In genomic region chr20:46894971-46895905, GRCh38 we compare ENCODE assay signal across 1 cellular context.
TF ChIP-seq lines count a peak whose summit lies in the region.

No MANE protein-coding gene starts in this region.

TF ChIP-seq in H1, 55 proteins besides CTCF, POLR2A, EP300 and RAD21 (continued from another document):
- no peak for TF ChIP-seq HDAC2 (IDR thresholded peaks at IDR 0.05; ENCODE audit: borderline replicate concordance in 1 of 2, low read depth in 2 of 2, low read length in 2 of 2)
- no peak for TF ChIP-seq YY1 (IDR thresholded peaks at IDR 0.05; ENCODE audit: low read depth, low read length)
- TF ChIP-seq CHD2 (IDR thresholded peaks at IDR 0.05; ENCODE audit: low read length) = no peak
- TF ChIP-seq EGR1 (IDR thresholded peaks at IDR 0.05; ENCODE audit: borderline replicate concordance, low read depth, low read length) = no peak
- no peak for TF ChIP-seq CHD1 (IDR thresholded peaks at IDR 0.05; ENCODE audit: low read depth, low read length)
- no peak for TF ChIP-seq SIN3A (conservative IDR thresholded peaks at IDR 0.05 in 1 of 2, IDR thresholded peaks at IDR 0.05 in 1 of 2; ENCODE audit: low read depth in 1 of 2, low read length in 2 of 2)
- TF ChIP-seq TAF1 (IDR thresholded peaks at IDR 0.05; ENCODE audit: low read depth, low read length) = no peak
- TF ChIP-seq RNF2 (IDR thresholded peaks at IDR 0.05; ENCODE audit: borderline replicate concordance, low read depth, low read length, missing control alignments, poor library complexity, severe bottlenecking) = peak; percentile 51
- no peak for TF ChIP-seq RFX5 (IDR thresholded peaks at IDR 0.05; ENCODE audit: borderline replicate concordance, low read depth, low read length)
- no peak for TF ChIP-seq TCF12 (IDR thresholded peaks at IDR 0.05; ENCODE audit: low read depth, low read length)
- TF ChIP-seq EZH2 (IDR thresholded peaks at IDR 0.05; ENCODE audit: low read depth, low read length, severe bottlenecking) = peak; percentile 92
- peak; percentile 93 for TF ChIP-seq KDM4A (IDR thresholded peaks at IDR 0.05; ENCODE audit: low read depth, low read length, severe bottlenecking)
- no peak for TF ChIP-seq NRF1 (IDR thresholded peaks at IDR 0.05; ENCODE audit: low read depth, low read length)
- TF ChIP-seq RBBP5 (IDR thresholded peaks at IDR 0.05; ENCODE audit: borderline replicate concordance, low read depth, low read length) = 0 out of 2 replicates have a peak, but pooled peaks have one; percentile 11
- no peak for TF ChIP-seq SP1 (IDR thresholded peaks at IDR 0.05; ENCODE audit: low read depth, low read length)
- TF ChIP-seq KDM5A (IDR thresholded peaks at IDR 0.05; ENCODE audit: low read length) = no peak
- no peak for TF ChIP-seq GTF2F1 (IDR thresholded peaks at IDR 0.05; ENCODE audit: borderline replicate concordance, low read depth, low read length)
- TF ChIP-seq SAP30 (IDR thresholded peaks at IDR 0.05; ENCODE audit: insufficient read depth, insufficient replicate concordance, low read length) = no peak
- no peak for TF ChIP-seq CREB1 (IDR thresholded peaks at IDR 0.05)
- no peak for TF ChIP-seq BCL11A (IDR thresholded peaks at IDR 0.05; ENCODE audit: low read depth in 2 of 2, low read length in 2 of 2)
- TF ChIP-seq BACH1 (IDR thresholded peaks at IDR 0.05; ENCODE audit: low read length) = no peak
- no peak for TF ChIP-seq SIRT6 (IDR thresholded peaks at IDR 0.05; ENCODE audit: low read length)
- TF ChIP-seq CEBPB (IDR thresholded peaks at IDR 0.05; ENCODE audit: low read depth, low read length) = no peak
- TF ChIP-seq POLR2AphosphoS5 (IDR thresholded peaks at IDR 0.05; ENCODE audit: low read depth, low read length) = no peak
- TF ChIP-seq CTBP2 (IDR thresholded peaks at IDR 0.05; ENCODE audit: borderline replicate concordance, insufficient read depth, insufficient read length, low read length) = no peak
